In genomic region chr10:133452453-133452852, GRCh38 we compare ENCODE assay signal across 23 cellular contexts. TPM values are rescaled to one million over a fixed set of nuclear protein-coding genes. Genes with fewer than 3 reads are reported as not detected.
DNase-seq lines count a peak whose midpoint lies in the region; ATAC-seq, FAIRE-seq and TF ChIP-seq lines count a peak whose summit lies in the region.
"Had no signal": no experiment of that assay in that cellular context is flagged by ENCODE, and none has a peak within 500 bp of the region (broad histone marks: within the 10 kb centered on the region; RNA-seq: fewer than 3 reads in every experiment).

No MANE protein-coding gene starts in this region.

- WGBS in K562 (ENCODE audit: insufficient coverage, low coverage, missing lambda C conversion rate) = 4% methylated on average over 4 of the region's 4 CpGs
- WGBS in GM23248 (ENCODE audit: low coverage in 1 of 2, low lambda C conversion rate in 2 of 2, missing lambda C conversion rate in 2 of 2), 2 experiments = 62 to 66% methylated on average over 4 of the region's 4 CpGs

- no peaks in the 10 kb centered on the region for H3K36me3 ChIP-seq in K562 (ENCODE audit: control insufficient read depth, insufficient read depth, low read length)
- no peaks in the 10 kb centered on the region for H3K36me3 ChIP-seq in GM23248 (ENCODE audit: low read depth)

- H3K4me3 Mint-ChIP-seq in HFFc6 = no peak overlapping the region
- H3K4me3 Mint-ChIP-seq: CD4-positive, alpha-beta memory T cell had no signal

- no peaks in the 10 kb centered on the region for H3K4me1 Mint-ChIP-seq in HFFc6 (ENCODE audit: low read depth)

- H3K27me3 ChIP-seq in K562 (ENCODE audit: control insufficient read depth in 2 of 2, insufficient read depth in 2 of 2, low read length in 2 of 2) (peaks cover 0 to 25% of the 10 kb centered on the region in 2 experiments; a peak in 2 of 5 replicates), GM23248 (replicated peaks; ENCODE audit: insufficient read depth) (no peaks in the 10 kb centered on the region)

- H3K27ac Mint-ChIP-seq in HFFc6 = no peak overlapping the region

- no peak for TF ChIP-seq POLR2A in K562 (conservative IDR thresholded peaks at IDR 0.05)

- H3K27ac ChIP-seq in K562 (ENCODE audit: extremely low read depth, low read depth, low read length) (no peak overlapping the region), GM23248 (no peak overlapping the region)

- intact Hi-C loops in K562 (cut with micrococcal nuclease) = no loop called here

- no peaks in the 10 kb centered on the region for H3K9me1 ChIP-seq in K562 (ENCODE audit: control insufficient read depth, insufficient read depth, low read length)

- H4K20me1 ChIP-seq in K562 (replicated peaks; ENCODE audit: control insufficient read depth, insufficient read depth, low read length) (no peaks in the 10 kb centered on the region), GM23248 (ENCODE audit: insufficient read depth) (no peaks in the 10 kb centered on the region)

- in situ Hi-C loops in K562 (cut with MboI) (no loop called here), GM23248 (cut with MboI) (no loop called here)

- no peaks in the 10 kb centered on the region for H3F3A ChIP-seq in GM23248 (ENCODE audit: insufficient read depth)

- H3K79me2 ChIP-seq in K562 (ENCODE audit: control insufficient read depth, insufficient read depth, low read length) = no peaks in the 10 kb centered on the region; the same call in 2 of the 3 replicates
- no peaks in the 10 kb centered on the region for H3K79me2 ChIP-seq in GM23248 (ENCODE audit: insufficient read depth)

- H3K4me1 ChIP-seq in K562 (replicated peaks in 1 of 2; ENCODE audit: control insufficient read depth in 2 of 2, insufficient read depth in 2 of 2, low read length in 2 of 2) (peaks cover 0 to 33% of the 10 kb centered on the region in 2 experiments; a peak in 2 of 5 replicates), GM23248 (ENCODE audit: insufficient read depth) (no peaks in the 10 kb centered on the region)

- TF ChIP-seq EP300 in K562 (IDR thresholded peaks at IDR 0.05; ENCODE audit: low read length) = no peak

- POLR2A ChIA-PET in K562 (lab: Yijun Ruan, JAX) = interaction anchor here (2.3 kb wide), 1 partner anchor 10 kb away, joined by 7 read pairs; no protein-coding TSS in a partner anchor

- no peak for TF ChIP-seq RAD21 in K562 (CRISPR knock-in tag; conservative IDR thresholded peaks at IDR 0.05 in 1 of 2, IDR thresholded peaks at IDR 0.05 in 1 of 2)

- peaks cover 2% of the 10 kb centered on the region; the same call in 1 of the 2 replicates for H3K27me3 Mint-ChIP-seq in HFFc6 (ENCODE audit: insufficient read depth)
- H3K27me3 Mint-ChIP-seq: CD4-positive, alpha-beta memory T cell had no signal

- peaks cover 23% of the 10 kb centered on the region for H3K36me3 Mint-ChIP-seq in HFFc6 (ENCODE audit: low read depth)

- H3K4me2 ChIP-seq in K562 (ENCODE audit: insufficient read depth, low read length) (no peak overlapping the region), GM23248 (ENCODE audit: unreplicated experiment) (no peak overlapping the region)

- BruUV-seq in K562 (replicated peaks; lab: Mats Ljungman, UMichigan) = no TSS peak

- 0 out of 2 replicates have a peak, but pooled peaks cover 2% of the 10 kb centered on the region for H3K9me3 ChIP-seq in K562 (replicated peaks; ENCODE audit: control insufficient read depth, insufficient read depth, low read depth, low read length)
- H3K9me3 ChIP-seq in GM23248 (ENCODE audit: low read depth) = peaks cover 3% of the 10 kb centered on the region

- H3K9me3 Mint-ChIP-seq in HFFc6 = peaks cover 21% of the 10 kb centered on the region

- DNase-seq in 8988T (peak; percentile 10), HFFc6 (no peak), K562 (ENCODE audit: extremely low read depth in 1 of 4, low spot score in 3 of 4) (no peak), mucosa of gallbladder (ENCODE audit: low spot score) (peak; percentile 3), GM23248 (no peak), midbrain (lab: John Stamatoyannopoulos, UW) (no peak)
- DNase-seq: C1 segment of cervical spinal cord; Calu3; CD4-positive, alpha-beta memory T cell; COR-L47; DMS53; DMS79 treated with DMSO at 0.1 percent for 48 hours; GF-D8; GOT3; H7; HCEC 1CT had no signal

- CTCF ChIA-PET in K562 (lab: Yijun Ruan, JAX; ENCODE audit: low intra/inter-chr PET ratio) = interaction anchor here (0.6 kb wide), 1 partner anchor 53 kb away, joined by 3 read pairs; no protein-coding TSS in a partner anchor

- H2AFZ ChIP-seq in K562 (ENCODE audit: low read depth, low read length) = no peak overlapping the region
- H2AFZ ChIP-seq in GM23248 = no peak overlapping the region

- ATAC-seq in K562 (no peak), HG03457 (IDR thresholded peaks at IDR 0.05; ENCODE audit: unreplicated experiment) (no peak)

- no peaks in the 10 kb centered on the region for H3K9me2 ChIP-seq in GM23248 (ENCODE audit: insufficient read depth)

- H3K4me3 ChIP-seq in K562 (no peak overlapping the region), GM23248 (no peak overlapping the region)

- 0 out of 2 replicates have a peak, but pooled peaks have one; percentile 14 for TF ChIP-seq CTCF in HFFc6 (IDR thresholded peaks at IDR 0.05)
- TF ChIP-seq CTCF in K562 (IDR thresholded peaks at IDR 0.05 in 2 of 3, conservative IDR thresholded peaks at IDR 0.05 in 1 of 3; ENCODE audit: insufficient read depth in 2 of 3, low read depth in 1 of 3, low read length in 3 of 3) = no peak

- H3K9ac ChIP-seq in K562 (ENCODE audit: insufficient read depth in 1 of 2, low read depth in 2 of 2, low read length in 2 of 2) = no peak overlapping the region
- no peak overlapping the region for H3K9ac ChIP-seq in GM23248

- no peak for FAIRE-seq in K562 (lab: Jason Lieb, UNC)
- FAIRE-seq: GM12891, GM18507 had no signal

RNA-seq across cellular contexts. Expression of gene SCART1, which starts 1.3 kb away (rescaled TPM):
- total RNA-seq in HFFc6 (2021; fragmentation: NEBNext Ultra II Directional; extraction: Animal tissue kit (Norgen Biotek cat#: 25700)) = 1 to 10 TPM in 3 of 6 experiments, under 1 TPM in 3; 0.59 to 1.3 (median 1.0) TPM
- 87.0 and 88.3 TPM in 2 replicates for total RNA-seq in K562 (2011; cell fraction: chromatin; rRNA removed; ENCODE audit: low replicate concordance)
- 46.7 and 54.5 TPM in 2 replicates for total RNA-seq in K562 (2011; cell fraction: nucleolus; rRNA removed)
- total RNA-seq in K562 (2011; cell fraction: nucleoplasm; rRNA removed) = 44.7 and 52.3 TPM in 2 replicates
- total RNA-seq in K562 (2014; rRNA removed) (2.8 and 3.2 TPM in 2 replicates), K562 (2014; rRNA removed; fragmentation: Illumina TruSeq; extraction: Trizol) (2.6 and 2.7 TPM in 2 replicates), K562 (2015; rRNA removed; fragmentation: Illumina TruSeq; extraction: Trizol) (4.5 and 4.9 TPM in 2 replicates), K562 (2021) (4.4 and 5.5 TPM in 2 replicates), mucosa of gallbladder (3.6 TPM)
- polyA plus RNA-seq in K562 (2011; rRNA removed) (4.5 and 14.0 TPM in 2 replicates), K562 (2014; fragmentation: Illumina TruSeq; extraction: Trizol) (4.7 and 6.5 TPM in 2 replicates), K562 (2014; fragmentation: Nextera tagmentation; extraction: Ambion mirVana) (under 1 TPM; 0.18 to 0.29 TPM), K562 (2014; rRNA removed) (4.2 and 4.9 TPM in 2 replicates), GM23248 (2016; fragmentation: Nextera tagmentation; extraction: Ambion mirVana) (0.15 and 0.16 TPM in 2 replicates)
- polyA plus RNA-seq in K562 (2011; cell fraction: cytosol; rRNA removed) = 1.7 and 5.6 TPM in 2 replicates
- 42.0 and 78.3 TPM in 2 replicates for polyA plus RNA-seq in K562 (2011; cell fraction: nucleus; rRNA removed)
- 15.1 and 17.5 TPM in 2 replicates for polyA plus RNA-seq in K562 (2012)
- polyA minus RNA-seq in K562 (2011; rRNA and poly(A)+ RNA removed) = 3.4 and 4.8 TPM in 2 replicates
- 1.5 and 2.5 TPM in 2 replicates for polyA minus RNA-seq in K562 (2011; cell fraction: cytosol; rRNA and poly(A)+ RNA removed)
- polyA minus RNA-seq in K562 (2011; cell fraction: nucleus; rRNA and poly(A)+ RNA removed) = 7.1 and 13.8 TPM in 2 replicates
- total RNA-seq in GM23248 (2014; rRNA removed; shearing (Covaris generic)) = 0.65 and 2.1 TPM in 2 replicates
- total RNA-seq: A172 had no signal

RNA-seq across cellular contexts. Expression of gene SPRN, which starts 28.0 kb away (rescaled TPM):
- total RNA-seq in HFFc6 (2021; fragmentation: NEBNext Ultra II Directional; extraction: Animal tissue kit (Norgen Biotek cat#: 25700)) = 1 to 10 TPM in 2 of 6 experiments, under 1 TPM in 4; 0.31 to 2.9 (median 0.40) TPM
- not detected in 2 replicates for total RNA-seq in K562 (2011; cell fraction: chromatin; rRNA removed; ENCODE audit: low replicate concordance)
- not detected in 2 replicates for total RNA-seq in K562 (2011; cell fraction: nucleolus; rRNA removed)
- not detected in 2 replicates for total RNA-seq in K562 (2011; cell fraction: nucleoplasm; rRNA removed)
- total RNA-seq in K562 (2014; rRNA removed) = not detected in 2 replicates
- total RNA-seq in K562 (2014; rRNA removed; fragmentation: Illumina TruSeq; extraction: Trizol) = not detected in 2 replicates
- total RNA-seq in K562 (2015; rRNA removed; fragmentation: Illumina TruSeq; extraction: Trizol) = not detected in 2 replicates
- not detected in 2 replicates for total RNA-seq in K562 (2021)
- polyA plus RNA-seq in K562 (2011; rRNA removed) = not detected in 2 replicates
- not detected in 2 replicates for polyA plus RNA-seq in K562 (2011; cell fraction: cytosol; rRNA removed)
- not detected in 2 replicates for polyA plus RNA-seq in K562 (2011; cell fraction: nucleus; rRNA removed)
- 1.2 and 1.6 TPM in 2 replicates for polyA plus RNA-seq in K562 (2012)
- not detected in 2 replicates for polyA plus RNA-seq in K562 (2014; fragmentation: Illumina TruSeq; extraction: Trizol)
- polyA plus RNA-seq in K562 (2014; fragmentation: Nextera tagmentation; extraction: Ambion mirVana) = under 1 TPM in 1 of 2 experiments, not detected in 1; 0.04 TPM
- not detected in 2 replicates for polyA plus RNA-seq in K562 (2014; rRNA removed)
- polyA minus RNA-seq in K562 (2011; rRNA and poly(A)+ RNA removed) = not detected in 2 replicates
- not detected in 2 replicates for polyA minus RNA-seq in K562 (2011; cell fraction: cytosol; rRNA and poly(A)+ RNA removed)
- polyA minus RNA-seq in K562 (2011; cell fraction: nucleus; rRNA and poly(A)+ RNA removed) = not detected in 2 replicates
- total RNA-seq in mucosa of gallbladder = not detected
- 0.22 and 0.76 TPM in 2 replicates for total RNA-seq in GM23248 (2014; rRNA removed; shearing (Covaris generic))
- polyA plus RNA-seq in GM23248 (2016; fragmentation: Nextera tagmentation; extraction: Ambion mirVana) = 0.32 and 0.34 TPM in 2 replicates
- total RNA-seq: A172; A673; Calu3; CD4-positive, alpha-beta memory T cell; Daoy; G401; H7 had no signal

RNA-seq across cellular contexts. Expression of gene MTG1, which starts 58.5 kb away (rescaled TPM):
- 10 to 100 TPM; 23.7 to 33.0 (median 26.6) TPM for total RNA-seq in HFFc6 (2021; fragmentation: NEBNext Ultra II Directional; extraction: Animal tissue kit (Norgen Biotek cat#: 25700))
- 121 and 197 TPM in 2 replicates for total RNA-seq in K562 (2011; cell fraction: chromatin; rRNA removed; ENCODE audit: low replicate concordance)
- 101 and 119 TPM in 2 replicates for total RNA-seq in K562 (2011; cell fraction: nucleolus; rRNA removed)
- total RNA-seq in K562 (2011; cell fraction: nucleoplasm; rRNA removed) = 85.3 and 89.5 TPM in 2 replicates
- 11.6 and 16.9 TPM in 2 replicates for total RNA-seq in K562 (2014; rRNA removed)
- total RNA-seq in K562 (2014; rRNA removed; fragmentation: Illumina TruSeq; extraction: Trizol) = 10.1 and 13.8 TPM in 2 replicates
- total RNA-seq in K562 (2015; rRNA removed; fragmentation: Illumina TruSeq; extraction: Trizol) = 13.8 and 15.4 TPM in 2 replicates
- 18.1 and 18.2 TPM in 2 replicates for total RNA-seq in K562 (2021)
- 24.1 and 27.1 TPM in 2 replicates for polyA plus RNA-seq in K562 (2011; rRNA removed)
- polyA plus RNA-seq in K562 (2011; cell fraction: cytosol; rRNA removed) = 17.9 and 25.1 TPM in 2 replicates
- polyA plus RNA-seq in K562 (2011; cell fraction: nucleus; rRNA removed) = 72.9 and 146 TPM in 2 replicates
- polyA plus RNA-seq in K562 (2012) = 16.4 and 17.9 TPM in 2 replicates
- 19.5 and 22.1 TPM in 2 replicates for polyA plus RNA-seq in K562 (2014; fragmentation: Illumina TruSeq; extraction: Trizol)
- polyA plus RNA-seq in K562 (2014; fragmentation: Nextera tagmentation; extraction: Ambion mirVana) = 1 to 10 TPM; 2.8 to 3.0 TPM
- polyA plus RNA-seq in K562 (2014; rRNA removed) = 23.0 and 28.2 TPM in 2 replicates
- polyA minus RNA-seq in K562 (2011; rRNA and poly(A)+ RNA removed) = 25.9 and 28.3 TPM in 2 replicates
- 16.2 and 17.5 TPM in 2 replicates for polyA minus RNA-seq in K562 (2011; cell fraction: cytosol; rRNA and poly(A)+ RNA removed)
- polyA minus RNA-seq in K562 (2011; cell fraction: nucleus; rRNA and poly(A)+ RNA removed) = 29.9 and 33.8 TPM in 2 replicates
- 50.6 TPM for total RNA-seq in mucosa of gallbladder
- total RNA-seq in GM23248 (2014; rRNA removed; shearing (Covaris generic)) = 22.8 and 26.1 TPM in 2 replicates
- 50.7 and 53.4 TPM in 2 replicates for polyA plus RNA-seq in GM23248 (2016; fragmentation: Nextera tagmentation; extraction: Ambion mirVana)

Comparison
In these comparisons a context has a peak if more than half of its experiments do, and no peak if none do; other contexts are left out.
1. DNase-seq: peak in 8988T (single experiment) and mucosa of gallbladder (single experiment); none in HFFc6 (single experiment), K562 (0 of 4), GM23248 (single experiment) and midbrain (single experiment).